12 cellular contexts compared by ENCODE assay signal in genomic region chr1:22141493-22141892, GRCh38. TPM values are rescaled to one million over a fixed set of nuclear protein-coding genes. Genes with fewer than 3 reads are reported as not detected.
A peak's percentile ranks its signal among the peaks of the same experiment; 100 is the strongest.
DNase-seq lines count a peak whose midpoint lies in the region; ATAC-seq and TF ChIP-seq lines count a peak whose summit lies in the region.
"Had no signal": no experiment of that assay in that cellular context is flagged by ENCODE, and none has a peak within 500 bp of the region (broad histone marks: within the 10 kb centered on the region; RNA-seq: fewer than 3 reads in every experiment).

No MANE protein-coding gene starts in this region.

- H3K4me1 ChIP-seq in GM23338 (ENCODE audit: insufficient read depth) (peaks cover 32% of the 10 kb centered on the region), hepatocyte (ENCODE audit: insufficient read depth) (peaks cover 34% of the 10 kb centered on the region)

- TF ChIP-seq CTCF in GM23338 (conservative IDR thresholded peaks at IDR 0.05; ENCODE audit: low read depth in 2 of 2) (no peak), hepatocyte (IDR thresholded peaks at IDR 0.05; ENCODE audit: poor library complexity) (no peak), progenitor cell of endocrine pancreas (IDR thresholded peaks at IDR 0.05; ENCODE audit: unreplicated experiment) (no peak)

- peak overlapping the region; percentile 52 for H2AFZ ChIP-seq in GM23338
- no peak overlapping the region for H2AFZ ChIP-seq in hepatocyte

- H3F3A ChIP-seq in GM23338 (replicated peaks; ENCODE audit: low read depth): peaks cover 11% of the 10 kb centered on the region; the same call in 1 of the 2 replicates

- 19% methylated on average over 8 of the region's 8 CpGs for WGBS in hepatocyte (ENCODE audit: low lambda C conversion rate, missing lambda C conversion rate)

- H3K9me3 ChIP-seq in hepatocyte (ENCODE audit: low read depth): no peaks in the 10 kb centered on the region

- ATAC-seq in GM23338 (no peak), HG03039 (IDR thresholded peaks at IDR 0.05; ENCODE audit: unreplicated experiment) (no peak)

- no peaks in the 10 kb centered on the region for H3K36me3 ChIP-seq in GM23338 (ENCODE audit: insufficient read depth)
- no peaks in the 10 kb centered on the region for H3K36me3 ChIP-seq in hepatocyte (replicated peaks; ENCODE audit: insufficient read depth, low read depth)

- H3K4me3 ChIP-seq in GM23338 (peak overlapping the region; percentile 71), hepatocyte (no peak overlapping the region)

- H3K36me3 Mint-ChIP-seq in GM23338 (ENCODE audit: low read depth): no peaks in the 10 kb centered on the region; the same call in 2 of the 3 replicates
- no peaks in the 10 kb centered on the region for H3K36me3 Mint-ChIP-seq in progenitor cell of endocrine pancreas (ENCODE audit: insufficient read depth)
- H3K36me3 Mint-ChIP-seq: activated naive CD4-positive, alpha-beta T cell treated with anti-CD3 and anti-CD28 coated beads, Interleukin-2, amount 10 ng/mL, durations not matched to agents 7 days and 5 days had no signal

- H3K27me3 Mint-ChIP-seq in GM23338 (ENCODE audit: insufficient read depth, low read depth, poor library complexity): peaks cover 36% of the 10 kb centered on the region
- peaks cover 75% of the 10 kb centered on the region for H3K27me3 Mint-ChIP-seq in progenitor cell of endocrine pancreas

- H3K27me3 ChIP-seq in GM23338 (ENCODE audit: insufficient read depth): peaks cover 43% of the 10 kb centered on the region
- H3K27me3 ChIP-seq in hepatocyte: peaks cover 50% of the 10 kb centered on the region

- H3K9me2 ChIP-seq in GM23338 (ENCODE audit: insufficient read depth) (no peaks in the 10 kb centered on the region), hepatocyte (replicated peaks; ENCODE audit: insufficient read depth) (no peaks in the 10 kb centered on the region)

- H3K4me1 Mint-ChIP-seq in GM23338: peaks cover 41% of the 10 kb centered on the region
- peaks cover 12% of the 10 kb centered on the region for H3K4me1 Mint-ChIP-seq in progenitor cell of endocrine pancreas (ENCODE audit: low read depth)

- H3K4me2 ChIP-seq in GM23338: peak overlapping the region; percentile 91
- H3K4me2 ChIP-seq in hepatocyte: peak overlapping the region; percentile 96

- H3K4me3 Mint-ChIP-seq in GM23338 (peak overlapping the region; percentile 72), progenitor cell of endocrine pancreas (ENCODE audit: low read depth) (peak overlapping the region; percentile 55)

- DNase-seq in GM23338 (ENCODE audit: low spot score) (no peak), SK-N-DZ (ENCODE audit: low spot score) (peak; percentile 36), hepatocyte (ENCODE audit: low spot score) (no peak), progenitor cell of endocrine pancreas (ENCODE audit: low spot score, unreplicated experiment) (no peak), NCI-H446 treated with DMSO at 0.1 percent for 48 hours (lab: John Stamatoyannopoulos, UW) (no peak), OCI-M2 (lab: John Stamatoyannopoulos, UW; ENCODE audit: unreplicated experiment) (no peak)
- DNase-seq: activated naive CD4-positive, alpha-beta T cell treated with anti-CD3 and anti-CD28 coated beads, Interleukin-2, amount 10 ng/mL, durations not matched to agents 7 days and 5 days; HCEC 1CT; stimulated activated naive CD4-positive, alpha-beta T cell treated with Interleukin-2 at 50 U/mL for 16 hours had no signal

- no peaks in the 10 kb centered on the region; the same call in 1 of the 2 replicates for H4K20me1 ChIP-seq in GM23338 (replicated peaks; ENCODE audit: insufficient read depth)
- H4K20me1 ChIP-seq in hepatocyte (ENCODE audit: insufficient read depth, poor library complexity, severe bottlenecking): peaks cover 6% of the 10 kb centered on the region

- H3K9me3 Mint-ChIP-seq in GM23338 (no peaks in the 10 kb centered on the region), progenitor cell of endocrine pancreas (ENCODE audit: low read depth) (no peaks in the 10 kb centered on the region)
- H3K9me3 Mint-ChIP-seq: activated naive CD4-positive, alpha-beta T cell treated with anti-CD3 and anti-CD28 coated beads, Interleukin-2, amount 10 ng/mL, durations not matched to agents 7 days and 5 days had no signal

- H3K27ac ChIP-seq in GM23338 (ENCODE audit: low read depth) (no peak overlapping the region), hepatocyte (no peak overlapping the region)
- H3K27ac ChIP-seq: epithelial cell of prostate had no signal

- H3K79me2 ChIP-seq in GM23338 (replicated peaks; ENCODE audit: insufficient read depth) (no peaks in the 10 kb centered on the region), hepatocyte (no peaks in the 10 kb centered on the region)

- H3K27ac Mint-ChIP-seq in GM23338: no peak overlapping the region
- no peak overlapping the region for H3K27ac Mint-ChIP-seq in progenitor cell of endocrine pancreas
- H3K27ac Mint-ChIP-seq: activated naive CD4-positive, alpha-beta T cell treated with anti-CD3 and anti-CD28 coated beads, Interleukin-2, amount 10 ng/mL, durations not matched to agents 7 days and 5 days had no signal

TF ChIP-seq in GM23338, 12 proteins besides CTCF, POLR2A, EP300 and RAD21:
- no peak for TF ChIP-seq ZNF331 (CRISPR knock-in tag; IDR thresholded peaks at IDR 0.05; ENCODE audit: low read depth)
- TF ChIP-seq ZNF114 (CRISPR knock-in tag; IDR thresholded peaks at IDR 0.05): no peak
- TF ChIP-seq EZH2 (IDR thresholded peaks at IDR 0.05; ENCODE audit: low read depth, unreplicated experiment): no peak
- no peak for TF ChIP-seq EZH2phosphoT487 (IDR thresholded peaks at IDR 0.05; ENCODE audit: unreplicated experiment)

RNA-seq across cellular contexts. Expression of gene WNT4, which starts 1.4 kb away (rescaled TPM):
- 0.59 TPM in 1 of 2 replicates, not detected in the other for total RNA-seq in GM23338 (2014; rRNA removed; shearing (Covaris generic))
- polyA plus RNA-seq in GM23338 (2016; fragmentation: Nextera tagmentation; extraction: Ambion mirVana): 0.26 and 0.79 TPM in 2 replicates
- not detected in 2 replicates for polyA plus RNA-seq in SK-N-DZ (2014; cell fraction: cytosol; rRNA removed)
- polyA plus RNA-seq in SK-N-DZ (2014; cell fraction: nucleus; rRNA removed): not detected in 2 replicates
- 1.6 and 1.7 TPM in 2 replicates for total RNA-seq in hepatocyte
- 4.2 and 5.1 TPM in 2 replicates for polyA plus RNA-seq in hepatocyte
- total RNA-seq in progenitor cell of endocrine pancreas: 0.74 and 0.98 TPM in 2 replicates
- total RNA-seq: OCI-LY7 had no signal
